ENCODE assay signal across 26 cellular contexts in genomic region chr5:23024470-23024869, GRCh38.
"Had no signal": no experiment of that assay in that cellular context is flagged by ENCODE, and none has a peak within 500 bp of the region (broad histone marks: within the 10 kb centered on the region; RNA-seq: fewer than 3 reads in every experiment).

No MANE protein-coding gene starts in this region.

- H3K9me3 ChIP-seq: esophagus squamous epithelium, gastroesophageal sphincter, heart right ventricle had no signal

- H3K4me3 ChIP-seq: coronary artery, dorsolateral prefrontal cortex, esophagus squamous epithelium, gastroesophageal sphincter, heart right ventricle had no signal

- H3K27me3 Mint-ChIP-seq: activated CD4-positive, alpha-beta memory T cell treated with anti-CD3 and anti-CD28 coated beads, Interleukin-2, amount 10 ng/mL, durations not matched to agents 7 days and 5 days; activated CD4-positive, alpha-beta T cell treated with anti-CD3 and anti-CD28 coated beads, Interleukin-2, amount 10 ng/mL, durations not matched to agents 7 days and 5 days; activated naive CD8-positive, alpha-beta T cell; activated T-helper 17 cell treated with anti-CD3 and anti-CD28 coated beads, Interleukin-2, amount 50 U/mL, for 72 hours; central memory CD8-positive, alpha-beta T cell; dendritic cell treated with granulocyte-macrophage colony-stimulating factor and Interleukin-4, amounts not matched to agents 40 ng/mL and 50 ng/mL, for 4 days had no signal

- H3K27ac ChIP-seq: brain microvascular endothelial cell, coronary artery, dorsolateral prefrontal cortex, esophagus squamous epithelium, gastroesophageal sphincter, heart right ventricle had no signal

- H3K27ac Mint-ChIP-seq: activated CD4-positive, alpha-beta memory T cell treated with anti-CD3 and anti-CD28 coated beads, Interleukin-2, amount 10 ng/mL, durations not matched to agents 7 days and 5 days; activated CD4-positive, alpha-beta T cell treated with anti-CD3 and anti-CD28 coated beads, Interleukin-2, amount 10 ng/mL, durations not matched to agents 7 days and 5 days; activated naive CD8-positive, alpha-beta T cell; activated T-helper 17 cell treated with anti-CD3 and anti-CD28 coated beads, Interleukin-2, amount 50 U/mL, for 72 hours; dendritic cell treated with granulocyte-macrophage colony-stimulating factor and Interleukin-4, amounts not matched to agents 40 ng/mL and 50 ng/mL, for 4 days had no signal

- H3K36me3 Mint-ChIP-seq: activated naive CD8-positive, alpha-beta T cell had no signal

- H3K4me3 Mint-ChIP-seq: activated CD4-positive, alpha-beta memory T cell treated with anti-CD3 and anti-CD28 coated beads, Interleukin-2, amount 10 ng/mL, durations not matched to agents 7 days and 5 days; activated CD4-positive, alpha-beta T cell treated with anti-CD3 and anti-CD28 coated beads, Interleukin-2, amount 10 ng/mL, durations not matched to agents 7 days and 5 days; activated naive CD8-positive, alpha-beta T cell; activated T-cell treated with anti-CD3 and anti-CD28 coated beads, Interleukin-2, amount 50 U/mL, for 4 hours; activated T-helper 17 cell treated with anti-CD3 and anti-CD28 coated beads, Interleukin-2, amount 50 U/mL, for 72 hours; central memory CD8-positive, alpha-beta T cell; dendritic cell treated with granulocyte-macrophage colony-stimulating factor and Interleukin-4, amounts not matched to agents 40 ng/mL and 50 ng/mL, for 4 days had no signal

- H3K4me1 Mint-ChIP-seq: activated CD4-positive, alpha-beta memory T cell treated with anti-CD3 and anti-CD28 coated beads, Interleukin-2, amount 10 ng/mL, durations not matched to agents 7 days and 5 days; activated CD4-positive, alpha-beta T cell treated with anti-CD3 and anti-CD28 coated beads, Interleukin-2, amount 10 ng/mL, durations not matched to agents 7 days and 5 days; activated T-helper 17 cell treated with anti-CD3 and anti-CD28 coated beads, Interleukin-2, amount 50 U/mL, for 72 hours; central memory CD8-positive, alpha-beta T cell had no signal

- DNase-seq: activated CD4-positive, alpha-beta memory T cell treated with anti-CD3 and anti-CD28 coated beads, Interleukin-2, amount 10 ng/mL, durations not matched to agents 7 days and 5 days; activated CD4-positive, alpha-beta T cell treated with anti-CD3 and anti-CD28 coated beads for 1 hour; activated CD4-positive, alpha-beta T cell treated with anti-CD3 and anti-CD28 coated beads for 4 hours; activated CD4-positive, alpha-beta T cell treated with anti-CD3 and anti-CD28 coated beads, Interleukin-2, amount 10 ng/mL, durations not matched to agents 7 days and 5 days; activated CD4-positive, alpha-beta T cell treated with anti-CD3 and anti-CD28 coated beads, Interleukin-2, amount 50 U/mL, for 4 hours; activated effector memory CD4-positive, alpha-beta T cell treated with Interleukin-2 at 50 U/mL for 16 hours; activated gamma-delta T cell treated with Interleukin-2 at 50 U/mL for 16 hours; activated naive CD4-positive, alpha-beta T cell treated with anti-CD3 and anti-CD28 coated beads, Interleukin-2, amount 50 U/mL, for 16 hours; activated naive CD4-positive, alpha-beta T cell treated with Interleukin-2 at 50 U/mL for 16 hours; activated T-cell treated with anti-CD3 and anti-CD28 coated beads, Interleukin-2, amount 50 U/mL, for 4 hours; amniotic stem cell; anterior cingulate cortex; brain microvascular endothelial cell; dorsolateral prefrontal cortex; effector memory CD4-positive, alpha-beta T cell; erythroblast; esophagus squamous epithelium; foreskin melanocyte; heart right ventricle; T-helper 2 cell had no signal

- H3K36me3 ChIP-seq: brain microvascular endothelial cell, esophagus squamous epithelium, gastroesophageal sphincter, heart right ventricle had no signal

- ATAC-seq: activated T-cell treated with anti-CD3 and anti-CD28 coated beads, Interleukin-2, amount 50 U/mL, for 4 hours; activated T-helper 17 cell treated with anti-CD3 and anti-CD28 coated beads, Interleukin-2, amount 50 U/mL, for 72 hours; gastroesophageal sphincter; heart right ventricle had no signal

- H3K4me1 ChIP-seq: esophagus squamous epithelium, gastroesophageal sphincter had no signal

- H3K9me3 Mint-ChIP-seq: dendritic cell treated with granulocyte-macrophage colony-stimulating factor and Interleukin-4, amounts not matched to agents 40 ng/mL and 50 ng/mL, for 4 days had no signal

- H3K27me3 ChIP-seq: brain microvascular endothelial cell, dorsolateral prefrontal cortex, esophagus squamous epithelium, gastroesophageal sphincter, heart right ventricle had no signal
